8 cellular contexts compared by ENCODE assay signal in the genomic region with DNA sequence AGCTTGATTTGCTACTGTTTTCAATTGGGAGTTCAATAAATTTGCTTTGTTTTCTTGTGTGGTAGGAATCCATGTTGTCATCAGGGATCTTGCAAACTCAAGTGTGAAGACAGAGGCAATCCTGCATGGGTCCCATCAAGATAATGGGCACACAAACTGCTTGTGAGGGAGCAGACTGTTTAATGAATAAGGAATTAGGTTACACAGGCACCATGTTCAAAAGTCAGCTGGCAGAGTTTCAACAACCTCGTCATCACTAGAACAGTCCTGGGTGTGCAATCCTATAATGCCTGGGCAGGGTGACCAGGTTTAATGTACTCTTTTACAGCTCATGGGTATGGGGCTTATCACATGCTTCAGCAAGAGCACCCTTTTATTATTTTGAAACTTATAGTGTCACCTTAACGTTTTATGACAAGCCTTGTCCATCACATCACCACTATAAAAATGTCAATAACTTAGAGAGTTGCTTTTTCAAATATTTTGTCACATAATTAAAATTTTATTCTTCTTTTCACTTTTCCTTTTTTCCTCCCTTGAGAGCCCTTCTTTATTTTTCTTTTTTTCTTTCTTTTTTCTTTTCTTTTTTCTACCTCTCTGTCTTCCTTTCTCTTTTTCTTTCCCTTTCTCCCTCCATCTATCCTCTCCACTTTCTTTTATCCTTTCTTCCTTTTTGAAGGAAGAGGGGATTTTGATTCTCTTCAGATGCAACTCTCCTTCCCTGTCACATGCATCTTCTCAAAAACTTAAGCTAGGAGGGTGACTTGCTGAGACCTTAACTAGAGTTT.
DNase-seq lines count a peak whose midpoint lies in the region; ATAC-seq and TF ChIP-seq lines count a peak whose summit lies in the region.

No MANE protein-coding gene starts in this region.

- no peaks in the 10 kb centered on the region for H3K36me3 ChIP-seq in neural progenitor cell

- peaks cover 4% of the 10 kb centered on the region for H3K4me1 Mint-ChIP-seq in neural progenitor cell

- peak; percentile 30 for DNase-seq in CD1c-positive myeloid dendritic cell (ENCODE audit: extremely low spot score)
- DNase-seq in choroid plexus epithelial cell (ENCODE audit: low read depth), result peak; percentile 58
- no peak for DNase-seq in neural progenitor cell (ENCODE audit: low spot score)
- DNase-seq in NCI-H2081 (lab: John Stamatoyannopoulos, UW), result no peak
- no peak for DNase-seq in islet precursor cell

- no peak overlapping the region for H2AFZ ChIP-seq in neural progenitor cell (replicated peaks)

- no peaks in the 10 kb centered on the region for H3K36me3 Mint-ChIP-seq in neural progenitor cell

- no peaks in the 10 kb centered on the region for H3K9me3 ChIP-seq in neural progenitor cell (ENCODE audit: low read depth)

- no peak overlapping the region for H3K27ac ChIP-seq in neural progenitor cell

- no peak overlapping the region for H3K4me2 ChIP-seq in neural progenitor cell

- H3K9ac ChIP-seq in neural progenitor cell, result no peak overlapping the region

- H3K27me3 ChIP-seq in neural progenitor cell, result peaks cover 4% of the 10 kb centered on the region

- TF ChIP-seq CTCF in choroid plexus epithelial cell (conservative IDR thresholded peaks at IDR 0.05; ENCODE audit: low read depth, low read length) (no peak), neural progenitor cell (IDR thresholded peaks at IDR 0.05) (no peak)

- H3F3A ChIP-seq in neural progenitor cell (ENCODE audit: low read depth), result no peaks in the 10 kb centered on the region

- H3K4me3 ChIP-seq in choroid plexus epithelial cell (ENCODE audit: low read depth, low read length) (no peak overlapping the region), neural progenitor cell (no peak overlapping the region)

- peaks cover under 1% of the 10 kb centered on the region for H3K4me1 ChIP-seq in neural progenitor cell

- no peaks in the 10 kb centered on the region for H4K20me1 ChIP-seq in neural progenitor cell (ENCODE audit: low read depth)

- peaks cover 5% of the 10 kb centered on the region for H3K9me3 Mint-ChIP-seq in neural progenitor cell

- H3K4me3 Mint-ChIP-seq in neural progenitor cell, result no peak overlapping the region

- ATAC-seq in GM19372 (IDR thresholded peaks at IDR 0.05; ENCODE audit: low read depth, unreplicated experiment) (peak; percentile 16), HG03139 (IDR thresholded peaks at IDR 0.05; ENCODE audit: unreplicated experiment) (peak; percentile 35), SK-N-SH treated with all-trans-retinoic acid at 6 μM for 48 hours (no peak)

- no peak overlapping the region for H3K27ac Mint-ChIP-seq in neural progenitor cell

- no peaks in the 10 kb centered on the region for H3K27me3 Mint-ChIP-seq in neural progenitor cell (ENCODE audit: insufficient read depth, low read depth)

- H3K79me2 ChIP-seq in neural progenitor cell (ENCODE audit: low read depth), result no peaks in the 10 kb centered on the region

TF ChIP-seq in SK-N-SH treated with all-trans-retinoic acid at 6 μM for 48 hours, 23 proteins besides CTCF, POLR2A, EP300 and RAD21:
- TF ChIP-seq ZNF70 (CRISPR knock-in tag; IDR thresholded peaks at IDR 0.05), result no peak
- TF ChIP-seq ZFP3 (CRISPR knock-in tag; IDR thresholded peaks at IDR 0.05), result no peak
- TF ChIP-seq TCF4 (CRISPR knock-in tag; IDR thresholded peaks at IDR 0.05; ENCODE audit: borderline replicate concordance), result no peak
- TF ChIP-seq ZFP30 (CRISPR knock-in tag; IDR thresholded peaks at IDR 0.05), result no peak
- TF ChIP-seq ISL1 (CRISPR knock-in tag; IDR thresholded peaks at IDR 0.05), result no peak
- TF ChIP-seq, protein P1, sequence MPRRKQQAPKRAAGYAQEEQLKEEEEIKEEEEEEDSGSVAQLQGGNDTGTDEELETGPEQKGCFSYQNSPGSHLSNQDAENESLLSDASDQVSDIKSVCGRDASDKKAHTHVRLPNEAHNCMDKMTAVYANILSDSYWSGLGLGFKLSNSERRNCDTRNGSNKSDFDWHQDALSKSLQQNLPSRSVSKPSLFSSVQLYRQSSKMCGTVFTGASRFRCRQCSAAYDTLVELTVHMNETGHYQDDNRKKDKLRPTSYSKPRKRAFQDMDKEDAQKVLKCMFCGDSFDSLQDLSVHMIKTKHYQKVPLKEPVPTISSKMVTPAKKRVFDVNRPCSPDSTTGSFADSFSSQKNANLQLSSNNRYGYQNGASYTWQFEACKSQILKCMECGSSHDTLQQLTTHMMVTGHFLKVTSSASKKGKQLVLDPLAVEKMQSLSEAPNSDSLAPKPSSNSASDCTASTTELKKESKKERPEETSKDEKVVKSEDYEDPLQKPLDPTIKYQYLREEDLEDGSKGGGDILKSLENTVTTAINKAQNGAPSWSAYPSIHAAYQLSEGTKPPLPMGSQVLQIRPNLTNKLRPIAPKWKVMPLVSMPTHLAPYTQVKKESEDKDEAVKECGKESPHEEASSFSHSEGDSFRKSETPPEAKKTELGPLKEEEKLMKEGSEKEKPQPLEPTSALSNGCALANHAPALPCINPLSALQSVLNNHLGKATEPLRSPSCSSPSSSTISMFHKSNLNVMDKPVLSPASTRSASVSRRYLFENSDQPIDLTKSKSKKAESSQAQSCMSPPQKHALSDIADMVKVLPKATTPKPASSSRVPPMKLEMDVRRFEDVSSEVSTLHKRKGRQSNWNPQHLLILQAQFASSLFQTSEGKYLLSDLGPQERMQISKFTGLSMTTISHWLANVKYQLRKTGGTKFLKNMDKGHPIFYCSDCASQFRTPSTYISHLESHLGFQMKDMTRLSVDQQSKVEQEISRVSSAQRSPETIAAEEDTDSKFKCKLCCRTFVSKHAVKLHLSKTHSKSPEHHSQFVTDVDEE (CRISPR knock-in tag; IDR thresholded peaks at IDR 0.05), result no peak

Comparison
In these comparisons a context has a peak if more than half of its experiments do, and no peak if none do; other contexts are left out.
1. DNase-seq: peak in CD1c-positive myeloid dendritic cell (single experiment) and choroid plexus epithelial cell (single experiment); none in neural progenitor cell (single experiment), NCI-H2081 (0 of 2) and islet precursor cell (single experiment).